15 cellular contexts compared by ENCODE assay signal in genomic region chr11:117023178-117023577, GRCh38.
A peak's percentile ranks its signal among the peaks of the same experiment; 100 is the strongest.
DNase-seq lines count a peak whose midpoint lies in the region; ATAC-seq, FAIRE-seq and TF ChIP-seq lines count a peak whose summit lies in the region.
"Had no signal": no experiment of that assay in that cellular context is flagged by ENCODE, and none has a peak within 500 bp of the region (broad histone marks: within the 10 kb centered on the region; RNA-seq: fewer than 3 reads in every experiment).

No MANE protein-coding gene starts in this region.

- POLR2A ChIA-PET in activated CD4-positive, alpha-beta T cell treated with anti-CD3 and anti-CD28 coated beads, Interleukin-2, amount 10 ng/mL, durations not matched to agents 7 days and 5 days (lab: Charles Lee) = no interaction called here

- H3K36me3 ChIP-seq in lower lobe of right lung = no peaks in the 10 kb centered on the region

- H3K27me3 ChIP-seq in lower lobe of right lung (ENCODE audit: low read depth) = no peaks in the 10 kb centered on the region

- H3K9me3 ChIP-seq in T-helper 17 cell (ENCODE audit: control insufficient read depth, low read length, poor library complexity, severe bottlenecking) = no peaks in the 10 kb centered on the region
- no peaks in the 10 kb centered on the region for H3K9me3 ChIP-seq in lower lobe of right lung

- peak overlapping the region; percentile 11 for H3K27ac Mint-ChIP-seq in activated CD4-positive, alpha-beta T cell treated with anti-CD3 and anti-CD28 coated beads, Interleukin-2, amount 10 ng/mL, durations not matched to agents 7 days and 5 days
- peak overlapping the region; percentile 80 for H3K27ac Mint-ChIP-seq in T-helper 17 cell
- H3K27ac Mint-ChIP-seq in effector memory CD8-positive, alpha-beta T cell = peak overlapping the region; percentile 46 to 91
- H3K27ac Mint-ChIP-seq in stimulated activated naive B cell treated with anti-CD40 and anti-IgM and Interleukin-4, amounts not matched to agents 10 μg/mL and 1 μg/mL and 100 μg/mL, for 72 hours = peak overlapping the region; percentile 3

- DNase-seq in activated CD4-positive, alpha-beta T cell treated with anti-CD3 and anti-CD28 coated beads, Interleukin-2, amount 10 ng/mL, durations not matched to agents 7 days and 5 days = no peak
- DNase-seq in activated CD4-positive, alpha-beta T cell treated with anti-CD3 and anti-CD28 coated beads, Interleukin-2, amount 50 U/mL, for 48 hours = no peak
- DNase-seq in T-helper 17 cell (no peak), lower lobe of right lung (no peak), urothelium cell line (ENCODE audit: low spot score) (no peak), SIG-M5 treated with dmso at 0.1 percent for 504 hours (lab: John Stamatoyannopoulos, UW; ENCODE audit: unreplicated experiment) (no peak)
- DNase-seq in effector memory CD8-positive, alpha-beta T cell = no peak
- no peak for DNase-seq in stimulated activated naive B cell treated with anti-CD40 and anti-IgM and Interleukin-4, amounts not matched to agents 10 μg/mL and 1 μg/mL and 100 μg/mL, for 72 hours
- DNase-seq: kidney glomerular epithelial cell; NCI-H1105 treated with DMSO at 0.1 percent for 48 hours; NCI-H2171; NCI-H774; stimulated activated CD4-positive, alpha-beta T cell treated with anti-CD3 and anti-CD28 coated beads, Interleukin-4, amount 100 ng/mL, for 4 hours had no signal

- H3K27me3 Mint-ChIP-seq in activated CD4-positive, alpha-beta T cell treated with anti-CD3 and anti-CD28 coated beads, Interleukin-2, amount 10 ng/mL, durations not matched to agents 7 days and 5 days = no peaks in the 10 kb centered on the region
- no peaks in the 10 kb centered on the region for H3K27me3 Mint-ChIP-seq in T-helper 17 cell
- no peaks in the 10 kb centered on the region for H3K27me3 Mint-ChIP-seq in effector memory CD8-positive, alpha-beta T cell
- no peaks in the 10 kb centered on the region for H3K27me3 Mint-ChIP-seq in stimulated activated naive B cell treated with anti-CD40 and anti-IgM and Interleukin-4, amounts not matched to agents 10 μg/mL and 1 μg/mL and 100 μg/mL, for 72 hours

- no peaks in the 10 kb centered on the region for H3K9me3 Mint-ChIP-seq in activated CD4-positive, alpha-beta T cell treated with anti-CD3 and anti-CD28 coated beads, Interleukin-2, amount 10 ng/mL, durations not matched to agents 7 days and 5 days
- no peaks in the 10 kb centered on the region for H3K9me3 Mint-ChIP-seq in effector memory CD8-positive, alpha-beta T cell
- no peaks in the 10 kb centered on the region for H3K9me3 Mint-ChIP-seq in stimulated activated naive B cell treated with anti-CD40 and anti-IgM and Interleukin-4, amounts not matched to agents 10 μg/mL and 1 μg/mL and 100 μg/mL, for 72 hours

- no peak overlapping the region for H3K4me3 Mint-ChIP-seq in activated CD4-positive, alpha-beta T cell treated with anti-CD3 and anti-CD28 coated beads, Interleukin-2, amount 10 ng/mL, durations not matched to agents 7 days and 5 days
- H3K4me3 Mint-ChIP-seq in T-helper 17 cell = peak overlapping the region; percentile 72
- peak overlapping the region; percentile 62 to 64 for H3K4me3 Mint-ChIP-seq in effector memory CD8-positive, alpha-beta T cell
- H3K4me3 Mint-ChIP-seq in stimulated activated naive B cell treated with anti-CD40 and anti-IgM and Interleukin-4, amounts not matched to agents 10 μg/mL and 1 μg/mL and 100 μg/mL, for 72 hours = no peak overlapping the region

- peak; percentile 1 for ATAC-seq in T-helper 17 cell
- no peak for ATAC-seq in effector memory CD8-positive, alpha-beta T cell (replicated peaks)
- ATAC-seq in stimulated activated naive B cell treated with anti-CD40 and anti-IgM and Interleukin-4, amounts not matched to agents 10 μg/mL and 1 μg/mL and 100 μg/mL, for 72 hours (replicated peaks) = no peak
- no peak for ATAC-seq in lower lobe of right lung

- no peak for FAIRE-seq in urothelium cell line (lab: Jason Lieb, UNC)
- FAIRE-seq: A204.1, H1 had no signal

- intact Hi-C loops in lower lobe of right lung (cut with DNase I) = no loop called here

- peaks cover 4% of the 10 kb centered on the region for H3K36me3 Mint-ChIP-seq in activated CD4-positive, alpha-beta T cell treated with anti-CD3 and anti-CD28 coated beads, Interleukin-2, amount 10 ng/mL, durations not matched to agents 7 days and 5 days (ENCODE audit: low read depth)
- H3K36me3 Mint-ChIP-seq in T-helper 17 cell (ENCODE audit: low read depth) = no peaks in the 10 kb centered on the region
- H3K36me3 Mint-ChIP-seq in effector memory CD8-positive, alpha-beta T cell (ENCODE audit: insufficient read depth) = peaks cover 42% of the 10 kb centered on the region
- H3K36me3 Mint-ChIP-seq in stimulated activated naive B cell treated with anti-CD40 and anti-IgM and Interleukin-4, amounts not matched to agents 10 μg/mL and 1 μg/mL and 100 μg/mL, for 72 hours = peaks cover 0 to 6% of the 10 kb centered on the region in 2 donors

- CTCF ChIA-PET in activated CD4-positive, alpha-beta T cell treated with anti-CD3 and anti-CD28 coated beads, Interleukin-2, amount 10 ng/mL, durations not matched to agents 7 days and 5 days (lab: Charles Lee) = no interaction called here

- H3K4me1 Mint-ChIP-seq in activated CD4-positive, alpha-beta T cell treated with anti-CD3 and anti-CD28 coated beads, Interleukin-2, amount 10 ng/mL, durations not matched to agents 7 days and 5 days = peaks cover 62% of the 10 kb centered on the region
- H3K4me1 Mint-ChIP-seq in T-helper 17 cell = peaks cover 65% of the 10 kb centered on the region
- H3K4me1 Mint-ChIP-seq in effector memory CD8-positive, alpha-beta T cell (ENCODE audit: low read depth in 2 of 2) = peaks cover 59 to 71% of the 10 kb centered on the region in 2 donors
- H3K4me1 Mint-ChIP-seq in stimulated activated naive B cell treated with anti-CD40 and anti-IgM and Interleukin-4, amounts not matched to agents 10 μg/mL and 1 μg/mL and 100 μg/mL, for 72 hours = peaks cover 56 to 92% of the 10 kb centered on the region in 2 donors

- H3K4me1 ChIP-seq in lower lobe of right lung = peaks cover 33% of the 10 kb centered on the region

- no peak overlapping the region for H3K27ac ChIP-seq in lower lobe of right lung

- no peak overlapping the region for H3K4me3 ChIP-seq in lower lobe of right lung

- no peak for TF ChIP-seq CTCF in lower lobe of right lung (IDR thresholded peaks at IDR 0.05)

Comparison
In these comparisons a context has a peak if more than half of its experiments do, and no peak if none do; other contexts are left out.
1. H3K27ac Mint-ChIP-seq: peak in every context shown above with its lines; median percentile 80 in T-helper 17 cell; 68 in effector memory CD8-positive, alpha-beta T cell; 11 in activated CD4-positive, alpha-beta T cell treated with anti-CD3 and anti-CD28 coated beads, Interleukin-2, amount 10 ng/mL, durations not matched to agents 7 days and 5 days; 3 in stimulated activated naive B cell treated with anti-CD40 and anti-IgM and Interleukin-4, amounts not matched to agents 10 μg/mL and 1 μg/mL and 100 μg/mL, for 72 hours.
2. H3K4me3 Mint-ChIP-seq: peak in T-helper 17 cell (single experiment) and effector memory CD8-positive, alpha-beta T cell (2 of 2); none in activated CD4-positive, alpha-beta T cell treated with anti-CD3 and anti-CD28 coated beads, Interleukin-2, amount 10 ng/mL, durations not matched to agents 7 days and 5 days (single experiment) and stimulated activated naive B cell treated with anti-CD40 and anti-IgM and Interleukin-4, amounts not matched to agents 10 μg/mL and 1 μg/mL and 100 μg/mL, for 72 hours (0 of 2).